In genomic region chr17:1362065-1362848, GRCh38 we compare ENCODE assay signal across 1 cellular context.
TF ChIP-seq lines count a peak whose summit lies in the region.

No MANE protein-coding gene starts in this region.

TF ChIP-seq in H1, 55 proteins besides CTCF, POLR2A, EP300 and RAD21 (continued from another document):
- TF ChIP-seq ATF2 (IDR thresholded peaks at IDR 0.05; ENCODE audit: low read length) = no peak
- no peak for TF ChIP-seq SP2 (IDR thresholded peaks at IDR 0.05; ENCODE audit: low read length)
- TF ChIP-seq SIN3A (conservative IDR thresholded peaks at IDR 0.05 in 1 of 2, IDR thresholded peaks at IDR 0.05 in 1 of 2; ENCODE audit: low read depth in 1 of 2, low read length in 2 of 2) = no peak
- TF ChIP-seq CEBPB (IDR thresholded peaks at IDR 0.05; ENCODE audit: low read depth, low read length) = no peak
- no peak for TF ChIP-seq ATF3 (IDR thresholded peaks at IDR 0.05; ENCODE audit: insufficient read depth, low read depth, low read length)
